ENCODE assay signal across 15 cellular contexts in genomic region chr6:372336-372911, GRCh38. TPM values are rescaled to one million over a fixed set of nuclear protein-coding genes. Genes with fewer than 3 reads are reported as not detected.
DNase-seq lines count a peak whose midpoint lies in the region; ATAC-seq and FAIRE-seq lines count a peak whose summit lies in the region.
"Had no signal": no experiment of that assay in that cellular context is flagged by ENCODE, and none has a peak within 500 bp of the region (broad histone marks: within the 10 kb centered on the region; RNA-seq: fewer than 3 reads in every experiment).

No MANE protein-coding gene starts in this region.

- peak; percentile 55 for FAIRE-seq in HTR-8/SVneo (lab: Jason Lieb, UNC)
- FAIRE-seq: keratinocyte had no signal

- H3K4me3 Mint-ChIP-seq in memory B cell, result peak overlapping the region; percentile 72
- H3K4me3 Mint-ChIP-seq: CD8-positive, alpha-beta T cell; endodermal cell; natural killer cell had no signal

- peak; percentile 64 for ATAC-seq in GM18907 (IDR thresholded peaks at IDR 0.05; ENCODE audit: unreplicated experiment)
- ATAC-seq in GM21619 (IDR thresholded peaks at IDR 0.05; ENCODE audit: unreplicated experiment), result peak; percentile 64
- ATAC-seq in memory B cell (ENCODE audit: low read depth), result peak; percentile 61
- no peak for ATAC-seq in HG03095 (IDR thresholded peaks at IDR 0.05; ENCODE audit: unreplicated experiment)
- ATAC-seq: CD8-positive, alpha-beta T cell; gastroesophageal sphincter had no signal

- H3K4me1 Mint-ChIP-seq in memory B cell, result peaks cover 25% of the 10 kb centered on the region
- H3K4me1 Mint-ChIP-seq: endodermal cell had no signal

- no peaks in the 10 kb centered on the region for H3K36me3 Mint-ChIP-seq in memory B cell
- H3K36me3 Mint-ChIP-seq: CD8-positive, alpha-beta T cell; natural killer cell had no signal

- DNase-seq in HTR-8/SVneo (ENCODE audit: insufficient read length, low spot score), result no peak
- no peak for DNase-seq in memory B cell (ENCODE audit: low spot score in 2 of 2)
- no peak for DNase-seq in stimulated activated CD4-positive, alpha-beta T cell treated with anti-CD3 and anti-CD28 coated beads, Interleukin-4, amount 100 ng/mL, for 1 hour
- DNase-seq in NCI-H1694 (lab: John Stamatoyannopoulos, UW), result no peak
- no peak for DNase-seq in A172 (ENCODE audit: low spot score)
- DNase-seq: CD8-positive, alpha-beta T cell; endodermal cell; natural killer cell; NCI-H1417 treated with DMSO at 0.1 percent for 48 hours; NCI-H774 had no signal

- peaks cover 7% of the 10 kb centered on the region for H3K27me3 Mint-ChIP-seq in memory B cell

- no peaks in the 10 kb centered on the region for H3K9me3 Mint-ChIP-seq in memory B cell

- H3K27ac Mint-ChIP-seq in memory B cell, result no peak overlapping the region
- H3K27ac Mint-ChIP-seq: CD8-positive, alpha-beta T cell; endodermal cell; natural killer cell had no signal

RNA-seq across cellular contexts. Expression of gene IRF4, which starts 19.1 kb away (rescaled TPM):
- 0.29 TPM in 1 of 2 replicates, not detected in the other for total RNA-seq in A172 (2014; rRNA removed; shearing (Covaris generic))
- total RNA-seq: endodermal cell had no signal
